16 cellular contexts compared by ENCODE assay signal in genomic region chr6:35382015-35382414, GRCh38. TPM values are rescaled to one million over a fixed set of nuclear protein-coding genes. Genes with fewer than 3 reads are reported as not detected.
DNase-seq lines count a peak whose midpoint lies in the region; ATAC-seq and TF ChIP-seq lines count a peak whose summit lies in the region.
"Had no signal": no experiment of that assay in that cellular context is flagged by ENCODE, and none has a peak within 500 bp of the region (broad histone marks: within the 10 kb centered on the region; RNA-seq: fewer than 3 reads in every experiment).

No MANE protein-coding gene starts in this region.

- H3K9ac ChIP-seq in PC-3 (ENCODE audit: low read length), result no peak overlapping the region
- H3K9ac ChIP-seq: BLaER1 had no signal

- H4K20me1 ChIP-seq in PC-3 (ENCODE audit: low read length) (no peaks in the 10 kb centered on the region), osteoblast (ENCODE audit: insufficient read depth, low read length) (peaks cover 3% of the 10 kb centered on the region)

- no peak overlapping the region for H3K4me3 ChIP-seq in PC-3 (ENCODE audit: low read length)
- no peak overlapping the region for H3K4me3 ChIP-seq in osteoblast (ENCODE audit: insufficient read depth, low read length)
- H3K4me3 ChIP-seq: BLaER1, HAP-1, K562 had no signal

- no peaks in the 10 kb centered on the region for H3F3A ChIP-seq in PC-3 (ENCODE audit: low read length, unreplicated experiment)

- H3K27ac Mint-ChIP-seq in HFFc6, result peak overlapping the region; percentile 84
- H3K27ac Mint-ChIP-seq: CD14-positive monocyte had no signal

- no TSS peak for BruUV-seq in PC-3 (replicated peaks; lab: Mats Ljungman, UMichigan)

- no peaks in the 10 kb centered on the region for H3K27me3 ChIP-seq in PC-3 (ENCODE audit: low read length)
- H3K27me3 ChIP-seq in osteoblast (ENCODE audit: insufficient read depth, low read length), result no peaks in the 10 kb centered on the region
- H3K27me3 ChIP-seq: BLaER1 had no signal

- DNase-seq in HFFc6, result no peak
- DNase-seq in PC-3, result no peak
- peak; percentile 21 for DNase-seq in fibroblast of gingiva (ENCODE audit: low read depth)
- DNase-seq in osteoblast (ENCODE audit: insufficient read length, low spot score, missing footprints), result no peak
- DNase-seq in ACHN, result no peak
- DNase-seq in RPMI8226, result no peak
- DNase-seq: AML-193; CD4-positive, alpha-beta memory T cell; DMS153; DMS79; GDM1 had no signal

- no peaks in the 10 kb centered on the region for H3K9me3 Mint-ChIP-seq in HFFc6

- H3K4me2 ChIP-seq in PC-3 (ENCODE audit: low read length) (no peak overlapping the region), osteoblast (ENCODE audit: insufficient read depth, low read length) (no peak overlapping the region)
- H3K4me2 ChIP-seq: BLaER1 had no signal

- H3K27ac ChIP-seq in PC-3 (ENCODE audit: low read length), result peak overlapping the region; percentile 59
- peak overlapping the region; percentile 86 for H3K27ac ChIP-seq in osteoblast (ENCODE audit: low read depth, low read length)
- H3K27ac ChIP-seq: BLaER1 had no signal

- H3K27me3 Mint-ChIP-seq in HFFc6 (ENCODE audit: insufficient read depth), result peaks cover 3% of the 10 kb centered on the region; the same call in 1 of the 2 replicates
- H3K27me3 Mint-ChIP-seq: CD4-positive, alpha-beta memory T cell had no signal

- H3K4me1 ChIP-seq in PC-3 (ENCODE audit: insufficient read depth, low read length) (peaks cover 16% of the 10 kb centered on the region), osteoblast (ENCODE audit: insufficient read depth, low read length) (peaks cover 47% of the 10 kb centered on the region)
- H3K4me1 ChIP-seq: HAP-1 had no signal

- H3K4me1 Mint-ChIP-seq in HFFc6 (ENCODE audit: low read depth), result peaks cover 75% of the 10 kb centered on the region

- POLR2A ChIA-PET in PC-3 (lab: Charles Lee; ENCODE audit: unreplicated experiment), result no interaction called here

- TF ChIP-seq CTCF in HFFc6 (IDR thresholded peaks at IDR 0.05) (no peak), PC-3 (conservative IDR thresholded peaks at IDR 0.05; ENCODE audit: low read depth, low read length) (no peak), osteoblast (IDR thresholded peaks at IDR 0.05; ENCODE audit: extremely low read depth, low read depth, low read length) (no peak)

- peaks cover 58% of the 10 kb centered on the region for H3K79me2 ChIP-seq in PC-3 (ENCODE audit: low read length)
- peaks cover 75% of the 10 kb centered on the region for H3K79me2 ChIP-seq in osteoblast (ENCODE audit: insufficient read depth, low read length)

- H2AFZ ChIP-seq in PC-3 (ENCODE audit: low read length) (no peak overlapping the region), osteoblast (ENCODE audit: low read length) (no peak overlapping the region)

- H3K4me3 Mint-ChIP-seq in HFFc6, result peak overlapping the region; percentile 69; the same call in 1 of the 2 replicates
- H3K4me3 Mint-ChIP-seq: CD4-positive, alpha-beta memory T cell had no signal

- intact Hi-C loops in PC-3 (cut with micrococcal nuclease), result no loop called here

- peaks cover 31% of the 10 kb centered on the region for H3K36me3 Mint-ChIP-seq in HFFc6 (ENCODE audit: low read depth)

- in situ Hi-C loops in ACHN (cut with HindIII; ENCODE audit: low pct_ligation_motif_present, low pct_unique_long_range_greater_than_20kb, low sequenced_read_pairs), result no loop called here

- no peak for ATAC-seq in PC-3
- no peak for ATAC-seq in GM21360 (IDR thresholded peaks at IDR 0.05; ENCODE audit: unreplicated experiment)
- ATAC-seq: K562 had no signal

- H3K36me3 ChIP-seq in PC-3 (ENCODE audit: low read depth, low read length), result peaks cover 16% of the 10 kb centered on the region
- H3K36me3 ChIP-seq in osteoblast (ENCODE audit: insufficient read depth, low read length), result peaks cover under 1% of the 10 kb centered on the region
- H3K36me3 ChIP-seq: HAP-1 had no signal

- H3K9me3 ChIP-seq in PC-3 (ENCODE audit: low read length) (no peaks in the 10 kb centered on the region), osteoblast (ENCODE audit: low read depth, low read length) (no peaks in the 10 kb centered on the region)
- H3K9me3 ChIP-seq: HAP-1 had no signal

- CTCF ChIA-PET in PC-3 (lab: Charles Lee), result no interaction called here

- no peaks in the 10 kb centered on the region for H3K9me2 ChIP-seq in PC-3 (replicated peaks; ENCODE audit: low read length)

RNA-seq across cellular contexts. Expression of gene PPARD, which starts 39.7 kb away (rescaled TPM):
- total RNA-seq in HFFc6 (2021; fragmentation: NEBNext Ultra II Directional; extraction: Animal tissue kit (Norgen Biotek cat#: 25700)), result 10 to 100 TPM; 39.0 to 46.4 (median 41.2) TPM
- total RNA-seq in PC-3 (2014; rRNA removed), result 24.5 and 26.2 TPM in 2 replicates
- total RNA-seq in osteoblast, result 12.3 and 13.3 TPM in 2 replicates
